Comparison of ENCODE assay signal across 1 cellular context in genomic region chr1:31012210-31012924, GRCh38.
TF ChIP-seq lines count a peak whose summit lies in the region.

No MANE protein-coding gene starts in this region.

TF ChIP-seq in SK-N-SH, 30 proteins besides CTCF, POLR2A, EP300 and RAD21 (continued from another document):
- TF ChIP-seq, protein P1, sequence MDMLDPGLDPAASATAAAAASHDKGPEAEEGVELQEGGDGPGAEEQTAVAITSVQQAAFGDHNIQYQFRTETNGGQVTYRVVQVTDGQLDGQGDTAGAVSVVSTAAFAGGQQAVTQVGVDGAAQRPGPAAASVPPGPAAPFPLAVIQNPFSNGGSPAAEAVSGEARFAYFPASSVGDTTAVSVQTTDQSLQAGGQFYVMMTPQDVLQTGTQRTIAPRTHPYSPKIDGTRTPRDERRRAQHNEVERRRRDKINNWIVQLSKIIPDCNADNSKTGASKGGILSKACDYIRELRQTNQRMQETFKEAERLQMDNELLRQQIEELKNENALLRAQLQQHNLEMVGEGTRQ (IDR thresholded peaks at IDR 0.05; ENCODE audit: borderline replicate concordance, low read depth, low read length) = no peak
- no peak for TF ChIP-seq POLR2AphosphoS5 (IDR thresholded peaks at IDR 0.05; ENCODE audit: low read depth, low read length)
- no peak for TF ChIP-seq FOXM1 (IDR thresholded peaks at IDR 0.05; ENCODE audit: low read depth)
- no peak for TF ChIP-seq NFIC (IDR thresholded peaks at IDR 0.05; ENCODE audit: borderline replicate concordance)
